Comparison of ENCODE assay signal across 1 cellular context in the genomic region with DNA sequence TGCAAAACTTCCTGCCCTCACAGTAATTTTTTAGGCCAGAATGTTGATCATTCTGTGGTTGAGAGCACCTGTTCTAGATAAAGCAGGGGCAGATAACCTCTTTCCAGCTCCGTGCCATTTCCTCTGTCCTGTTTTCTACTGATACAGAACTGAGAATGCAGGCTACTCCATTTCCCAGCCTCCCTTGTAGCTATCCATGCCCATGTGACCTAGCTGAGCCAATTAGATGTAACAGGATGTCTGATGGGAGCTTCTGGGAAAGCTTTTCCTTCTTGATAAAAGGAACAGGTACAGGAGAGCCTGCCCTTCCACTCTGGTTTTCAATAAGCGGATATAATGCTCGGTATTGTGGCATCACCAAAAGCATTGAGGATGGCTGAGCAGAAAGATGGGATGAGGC.
TF ChIP-seq lines count a peak whose summit lies in the region.

No MANE protein-coding gene starts in this region.

TF ChIP-seq in HepG2, 621 proteins besides CTCF, POLR2A, EP300 and RAD21:
- TF ChIP-seq HMGA1 (CRISPR knock-in tag; conservative IDR thresholded peaks at IDR 0.05) (no peak), ZNF747 (CRISPR knock-in tag; IDR thresholded peaks at IDR 0.05; ENCODE audit: borderline replicate concordance) (no peak), FOSL1 (CRISPR knock-in tag; IDR thresholded peaks at IDR 0.05; ENCODE audit: borderline replicate concordance) (no peak), NFYC (CRISPR knock-in tag; IDR thresholded peaks at IDR 0.05) (peak; percentile 53; the same call in 1 of the 2 replicates), ZNF143 (CRISPR knock-in tag; IDR thresholded peaks at IDR 0.05) (peak; percentile 35; the same call in 1 of the 2 replicates), NFYB (CRISPR knock-in tag; IDR thresholded peaks at IDR 0.05) (peak; percentile 71)
- TF ChIP-seq, protein P1, sequence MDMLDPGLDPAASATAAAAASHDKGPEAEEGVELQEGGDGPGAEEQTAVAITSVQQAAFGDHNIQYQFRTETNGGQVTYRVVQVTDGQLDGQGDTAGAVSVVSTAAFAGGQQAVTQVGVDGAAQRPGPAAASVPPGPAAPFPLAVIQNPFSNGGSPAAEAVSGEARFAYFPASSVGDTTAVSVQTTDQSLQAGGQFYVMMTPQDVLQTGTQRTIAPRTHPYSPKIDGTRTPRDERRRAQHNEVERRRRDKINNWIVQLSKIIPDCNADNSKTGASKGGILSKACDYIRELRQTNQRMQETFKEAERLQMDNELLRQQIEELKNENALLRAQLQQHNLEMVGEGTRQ (IDR thresholded peaks at IDR 0.05; ENCODE audit: low read depth, low read length), result no peak; the same call in 1 of the 2 replicates
- TF ChIP-seq, protein P1 (CRISPR knock-in tag; IDR thresholded peaks at IDR 0.05; ENCODE audit: borderline replicate concordance), result peak; percentile 36; the same call in 1 of the 2 replicates
